Comparison of ENCODE assay signal across 16 cellular contexts in the genomic region with DNA sequence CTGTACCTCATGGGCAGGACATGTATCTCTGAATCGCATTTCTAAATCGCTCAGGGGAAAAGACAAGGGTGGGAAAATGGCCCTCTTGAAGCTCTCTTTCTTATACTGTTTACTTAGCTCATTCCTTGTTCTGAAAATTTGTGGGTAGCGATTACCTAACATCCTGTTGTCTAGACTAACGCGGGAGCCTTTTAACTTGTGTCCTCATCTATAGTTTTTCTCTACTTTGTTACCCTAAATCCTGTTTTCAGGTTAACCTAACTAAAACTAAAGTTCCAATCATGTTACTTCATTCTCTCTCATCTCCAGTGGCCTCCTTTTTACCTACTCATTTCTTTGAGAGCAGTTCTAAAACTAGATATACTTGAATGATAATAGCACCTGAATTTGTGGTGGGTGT. TPM values are rescaled to one million over a fixed set of nuclear protein-coding genes. Genes with fewer than 3 reads are reported as not detected.
A peak's percentile ranks its signal among the peaks of the same experiment; 100 is the strongest.
DNase-seq lines count a peak whose midpoint lies in the region; ATAC-seq and TF ChIP-seq lines count a peak whose summit lies in the region.
"Had no signal": no experiment of that assay in that cellular context is flagged by ENCODE, and none has a peak within 500 bp of the region (broad histone marks: within the 10 kb centered on the region; RNA-seq: fewer than 3 reads in every experiment).

No MANE protein-coding gene starts in this region.

- no peak overlapping the region for H3K23ac ChIP-seq in mesenchymal stem cell (ENCODE audit: low read length in 2 of 2)

- H2BK120ac ChIP-seq in mesenchymal stem cell (ENCODE audit: low read depth, low read length) = no peak overlapping the region

- in situ Hi-C loops in GM13976 (cut with MboI; ENCODE audit: low sequenced_read_pairs, unreplicated experiment) = no loop called here

- H4K91ac ChIP-seq in mesenchymal stem cell (ENCODE audit: low read length) = no peak overlapping the region

- no peaks in the 10 kb centered on the region for H3K27me3 ChIP-seq in mesenchymal stem cell (ENCODE audit: control insufficient read depth in 1 of 2, insufficient read depth in 1 of 2, low read length in 2 of 2)
- H3K27me3 ChIP-seq: ascending aorta, hepatocyte had no signal

- no peak overlapping the region for H3K4me2 ChIP-seq in mesenchymal stem cell (ENCODE audit: low read length, poor library complexity, severe bottlenecking)
- H3K4me2 ChIP-seq: hepatocyte had no signal

- no peak for TF ChIP-seq CTCF in GM13976 (IDR thresholded peaks at IDR 0.05; ENCODE audit: borderline replicate concordance, control extremely low read depth, extremely low read depth, insufficient read depth, missing control alignments)

- H2AFZ ChIP-seq in mesenchymal stem cell (ENCODE audit: low read depth, low read length) = no peak overlapping the region
- H2AFZ ChIP-seq: hepatocyte had no signal

- no peak overlapping the region for H2BK12ac ChIP-seq in mesenchymal stem cell (ENCODE audit: low read length in 2 of 2)

- no peak for ATAC-seq in GM21576 (IDR thresholded peaks at IDR 0.05; ENCODE audit: unreplicated experiment)
- ATAC-seq in GM21367 (IDR thresholded peaks at IDR 0.05; ENCODE audit: unreplicated experiment) = no peak

- no peak overlapping the region for H2BK15ac ChIP-seq in mesenchymal stem cell (ENCODE audit: low read depth, poor library complexity, severe bottlenecking)

- no peak overlapping the region for H3K9ac ChIP-seq in mesenchymal stem cell (ENCODE audit: low read length)

- H3K36me3 ChIP-seq in mesenchymal stem cell (ENCODE audit: control insufficient read depth in 1 of 2, insufficient read depth in 2 of 2, low read depth in 1 of 2, low read length in 2 of 2) = peaks cover 0 to 3% of the 10 kb centered on the region in 2 experiments
- H3K36me3 ChIP-seq: ascending aorta, lower lobe of right lung had no signal

- no peak overlapping the region for H2BK5ac ChIP-seq in mesenchymal stem cell (ENCODE audit: low read depth, low read length, poor library complexity, severe bottlenecking)

- no peaks in the 10 kb centered on the region for H3K9me3 ChIP-seq in mesenchymal stem cell (ENCODE audit: control insufficient read depth, low read length)
- H3K9me3 ChIP-seq: ascending aorta, Caco-2, lower lobe of right lung had no signal

- H3K4me3 ChIP-seq in mesenchymal stem cell (ENCODE audit: insufficient read depth in 1 of 2, low read depth in 1 of 2, low read length in 2 of 2) = no peak overlapping the region
- H3K4me3 ChIP-seq: ascending aorta, hepatocyte, lower lobe of right lung had no signal

- peaks cover 20% of the 10 kb centered on the region for H3K79me1 ChIP-seq in mesenchymal stem cell (replicated peaks; ENCODE audit: low read length, poor library complexity, severe bottlenecking)

- no peak overlapping the region for H3K14ac ChIP-seq in mesenchymal stem cell (ENCODE audit: low read length in 2 of 2)

- 60% methylated on average over 5 of the region's 5 CpGs for WGBS in mesenchymal stem cell

- no peak overlapping the region for H4K8ac ChIP-seq in mesenchymal stem cell (ENCODE audit: low read length)

- no peak overlapping the region for H3K4ac ChIP-seq in mesenchymal stem cell (ENCODE audit: low read depth in 1 of 2, low read length in 2 of 2)

- peak; percentile 23 for DNase-seq in NCI-H1436 (lab: John Stamatoyannopoulos, UW)
- DNase-seq in NCI-H1436 treated with DMSO at 0.1 percent for 48 hours (lab: John Stamatoyannopoulos, UW) = no peak
- DNase-seq in HuH-7.5 (ENCODE audit: low spot score) = peak; percentile 2
- DNase-seq in astrocyte of the hippocampus (ENCODE audit: low read depth, low spot score) = peak; percentile 40
- DNase-seq in mesenchymal stem cell = peak; percentile 85
- no peak for DNase-seq in GM13976 (ENCODE audit: low spot score)
- DNase-seq: Caco-2; lower lobe of right lung; NCI-H510A treated with DMSO at 0.1 percent for 48 hours; SIG-M5; stimulated activated CD4-positive, alpha-beta T cell treated with anti-CD3 and anti-CD28 coated beads, Interleukin-12 subunit alpha, Interleukin-12 subunit beta, amount 100 ng/mL, for 4 hours had no signal

- H2AK5ac ChIP-seq in mesenchymal stem cell (ENCODE audit: low read length, severe bottlenecking) = no peak overlapping the region

- no peak overlapping the region for H3K18ac ChIP-seq in mesenchymal stem cell (ENCODE audit: low read depth in 1 of 2, low read length in 2 of 2)

- H3K27ac ChIP-seq in mesenchymal stem cell (ENCODE audit: low read length, poor library complexity, severe bottlenecking) = no peak overlapping the region
- H3K27ac ChIP-seq: ascending aorta, epithelial cell of prostate, hepatocyte, lower lobe of right lung had no signal

- H3K4me1 ChIP-seq in mesenchymal stem cell (ENCODE audit: control insufficient read depth, insufficient read depth, low read depth, low read length) = peaks cover 7% of the 10 kb centered on the region
- H3K4me1 ChIP-seq: Caco-2 had no signal

RNA-seq across cellular contexts. Expression of a gene that starts 45.0 kb away (rescaled TPM):
- 12.1 TPM for polyA plus RNA-seq in mesenchymal stem cell (2013, experiment 1 of 2)
- 13.1 TPM for polyA plus RNA-seq in mesenchymal stem cell (2013, experiment 2 of 2)

RNA-seq across cellular contexts. Expression of a gene that starts 50.6 kb away (rescaled TPM):
- polyA plus RNA-seq in mesenchymal stem cell (2013, experiment 1 of 2) = 32.2 TPM
- polyA plus RNA-seq in mesenchymal stem cell (2013, experiment 2 of 2) = 30.9 TPM

Comparison
In these comparisons a context has a peak if more than half of its experiments do, and no peak if none do; other contexts are left out.
1. DNase-seq: peak in NCI-H1436 (single experiment), HuH-7.5 (single experiment), astrocyte of the hippocampus (single experiment) and mesenchymal stem cell (single experiment); none in NCI-H1436 treated with DMSO at 0.1 percent for 48 hours (single experiment) and GM13976 (single experiment).